In genomic region chr19:44648536-44649370, GRCh38 we compare ENCODE assay signal across 14 cellular contexts. TPM values are rescaled to one million over a fixed set of nuclear protein-coding genes. Genes with fewer than 3 reads are reported as not detected.
DNase-seq lines count a peak whose midpoint lies in the region; ATAC-seq and TF ChIP-seq lines count a peak whose summit lies in the region.
"Had no signal": no experiment of that assay in that cellular context is flagged by ENCODE, and none has a peak within 500 bp of the region (broad histone marks: within the 10 kb centered on the region; RNA-seq: fewer than 3 reads in every experiment).

No MANE protein-coding gene starts in this region.

- H3K4me3 Mint-ChIP-seq in MCF 10A (ENCODE audit: unreplicated experiment): no peak overlapping the region
- no peak overlapping the region for H3K4me3 Mint-ChIP-seq in endodermal cell
- H3K4me3 Mint-ChIP-seq in activated T-cell treated with anti-CD3 and anti-CD28 coated beads, Interleukin-2, amount 50 U/mL, for 72 hours: no peak overlapping the region
- H3K4me3 Mint-ChIP-seq: activated naive CD4-positive, alpha-beta T cell treated with anti-CD3 and anti-CD28 coated beads, Interleukin-2, amount 10 ng/mL, durations not matched to agents 7 days and 5 days; stimulated activated naive CD8-positive, alpha-beta T cell treated with anti-CD3 and anti-CD28 coated beads, Interleukin-15, Interleukin-2, amounts not matched to agents 100 ng/mL and 50 ng/mL, for 24 hours had no signal

- peaks cover 67% of the 10 kb centered on the region for H3K36me3 Mint-ChIP-seq in MCF 10A (ENCODE audit: insufficient read depth, unreplicated experiment)
- H3K36me3 Mint-ChIP-seq in endodermal cell (ENCODE audit: low read depth): peaks cover 58% of the 10 kb centered on the region
- peaks cover 3 to 9% of the 10 kb centered on the region in 2 donors for H3K36me3 Mint-ChIP-seq in activated T-cell treated with anti-CD3 and anti-CD28 coated beads, Interleukin-2, amount 50 U/mL, for 72 hours (ENCODE audit: insufficient read depth in 2 of 2)
- H3K36me3 Mint-ChIP-seq: activated naive CD4-positive, alpha-beta T cell treated with anti-CD3 and anti-CD28 coated beads, Interleukin-2, amount 10 ng/mL, durations not matched to agents 7 days and 5 days had no signal

- no peak overlapping the region for H3K23ac ChIP-seq in mesendoderm (ENCODE audit: low read length)

- intact Hi-C loops in MCF 10A (cut with micrococcal nuclease): no loop called here
- intact Hi-C loops in breast epithelium (cut with DNase I; ENCODE audit: low total_unique reads): no loop called here
- intact Hi-C loops in left lung (cut with DNase I): no loop called here

- H2AK5ac ChIP-seq in mesendoderm (ENCODE audit: low read length): no peak overlapping the region

- H3K79me1 ChIP-seq in mesendoderm (ENCODE audit: low read length): peaks cover 7% of the 10 kb centered on the region

- H2BK15ac ChIP-seq in mesendoderm (replicated peaks; ENCODE audit: low read depth): no peak overlapping the region

- H3K27me3 ChIP-seq in breast epithelium: no peaks in the 10 kb centered on the region
- H3K27me3 ChIP-seq in left lung: no peaks in the 10 kb centered on the region
- no peaks in the 10 kb centered on the region for H3K27me3 ChIP-seq in endodermal cell (ENCODE audit: control insufficient read depth, insufficient read depth, low read length, poor library complexity, severe bottlenecking)
- H3K27me3 ChIP-seq in mesendoderm (ENCODE audit: insufficient read depth, low read length, poor library complexity): no peaks in the 10 kb centered on the region

- no peak overlapping the region for H2BK5ac ChIP-seq in mesendoderm (ENCODE audit: low read length)

- H3K36me3 ChIP-seq in breast epithelium (no peaks in the 10 kb centered on the region), left lung (peaks cover 0 to 74% of the 10 kb centered on the region in 2 donors), endodermal cell (ENCODE audit: control insufficient read depth, insufficient read depth, low read length) (peaks cover 59% of the 10 kb centered on the region), mesendoderm (ENCODE audit: control insufficient read depth, insufficient read depth, low read length) (peaks cover 16% of the 10 kb centered on the region)

- DNase-seq in MCF 10A (ENCODE audit: unreplicated experiment) (peak; percentile 56), breast epithelium (ENCODE audit: low spot score in 2 of 2) (no peak), epidermal melanocyte (ENCODE audit: insufficient read length, low spot score) (peak; percentile 17), left lung (no peak), G401 (ENCODE audit: low spot score) (no peak), endodermal cell (no peak), mesendoderm (no peak)
- DNase-seq in activated T-cell treated with anti-CD3 and anti-CD28 coated beads, Interleukin-2, amount 50 U/mL, for 72 hours: no peak
- DNase-seq: activated naive CD4-positive, alpha-beta T cell treated with anti-CD3 and anti-CD28 coated beads, Interleukin-2, amount 10 ng/mL, durations not matched to agents 7 days and 5 days; NCI-H1417 treated with DMSO at 0.1 percent for 48 hours had no signal

- H3K9ac ChIP-seq in endodermal cell (ENCODE audit: extremely low read depth, low read length, poor library complexity, severe bottlenecking) (no peak overlapping the region), mesendoderm (ENCODE audit: low read length) (no peak overlapping the region)

- H4K8ac ChIP-seq in mesendoderm (ENCODE audit: low read depth, low read length): no peak overlapping the region

- no peak overlapping the region for H3K18ac ChIP-seq in mesendoderm (ENCODE audit: low read length)

- BruUV-seq in MCF 10A (replicated peaks; lab: Mats Ljungman, UMichigan): no TSS peak

- WGBS in endodermal cell (ENCODE audit: insufficient coverage in 1 of 2, insufficient read length in 1 of 2), 2 experiments: 92 to 93% methylated on average over 2 to 4 of the region's 4 CpGs
- 100% methylated on average over 1 of the region's 4 CpGs for WGBS in mesendoderm (ENCODE audit: extremely low coverage, insufficient coverage, low lambda C conversion rate)

- H4K5ac ChIP-seq in mesendoderm (ENCODE audit: low read length): no peak overlapping the region

- peaks cover 8% of the 10 kb centered on the region for H3K79me2 ChIP-seq in mesendoderm (ENCODE audit: control insufficient read depth, insufficient read depth, low read length)

- peak; percentile 7 for ATAC-seq in left lung
- ATAC-seq in activated T-cell treated with anti-CD3 and anti-CD28 coated beads, Interleukin-2, amount 50 U/mL, for 72 hours (replicated peaks in 1 of 2): no peak
- ATAC-seq: activated CD4-positive, CD25-positive, alpha-beta regulatory T cell treated with anti-CD3 and anti-CD28 coated beads, Interleukin-2, amount 50 U/mL, for 24 hours; Panc1 had no signal

- H3K4me1 Mint-ChIP-seq in MCF 10A (ENCODE audit: insufficient read depth, unreplicated experiment): peaks cover 16% of the 10 kb centered on the region
- H3K4me1 Mint-ChIP-seq in endodermal cell: no peaks in the 10 kb centered on the region
- H3K4me1 Mint-ChIP-seq in activated T-cell treated with anti-CD3 and anti-CD28 coated beads, Interleukin-2, amount 50 U/mL, for 72 hours (ENCODE audit: low read depth): no peaks in the 10 kb centered on the region
- H3K4me1 Mint-ChIP-seq: activated naive CD4-positive, alpha-beta T cell treated with anti-CD3 and anti-CD28 coated beads, Interleukin-2, amount 10 ng/mL, durations not matched to agents 7 days and 5 days had no signal

- no peak overlapping the region for H3K4me3 ChIP-seq in breast epithelium
- no peak overlapping the region for H3K4me3 ChIP-seq in left lung
- no peak overlapping the region for H3K4me3 ChIP-seq in endodermal cell (ENCODE audit: low read length)
- H3K4me3 ChIP-seq in mesendoderm (ENCODE audit: low read length): no peak overlapping the region

- H3K56ac ChIP-seq in mesendoderm (ENCODE audit: low read length): no peak overlapping the region

- POLR2A ChIA-PET in MCF 10A (lab: Yijun Ruan, JAX): interaction anchor here (1.0 to 1.3 kb wide), 3 partner anchors 50 to 197 kb away, joined by 3 read pairs; partner anchors contain the start of gene NECTIN2

- no peak overlapping the region for H2BK120ac ChIP-seq in mesendoderm (ENCODE audit: low read depth, low read length)

- H3K27me3 Mint-ChIP-seq in MCF 10A (ENCODE audit: insufficient read depth, unreplicated experiment) (no peaks in the 10 kb centered on the region), endodermal cell (ENCODE audit: insufficient read depth) (no peaks in the 10 kb centered on the region)
- no peaks in the 10 kb centered on the region for H3K27me3 Mint-ChIP-seq in activated T-cell treated with anti-CD3 and anti-CD28 coated beads, Interleukin-2, amount 50 U/mL, for 72 hours (ENCODE audit: low read depth)

- no peak for TF ChIP-seq CTCF in MCF 10A (IDR thresholded peaks at IDR 0.05; ENCODE audit: unreplicated experiment)
- TF ChIP-seq CTCF in breast epithelium (IDR thresholded peaks at IDR 0.05): no peak
- no peak for TF ChIP-seq CTCF in left lung (IDR thresholded peaks at IDR 0.05)
- TF ChIP-seq CTCF in endodermal cell (conservative IDR thresholded peaks at IDR 0.05): no peak

- no peak overlapping the region for H3K4ac ChIP-seq in mesendoderm (ENCODE audit: low read depth, low read length)

- H3K9me3 Mint-ChIP-seq in MCF 10A (ENCODE audit: unreplicated experiment) (no peaks in the 10 kb centered on the region), endodermal cell (no peaks in the 10 kb centered on the region)
- H3K9me3 Mint-ChIP-seq in activated T-cell treated with anti-CD3 and anti-CD28 coated beads, Interleukin-2, amount 50 U/mL, for 72 hours: no peaks in the 10 kb centered on the region
- H3K9me3 Mint-ChIP-seq: activated naive CD4-positive, alpha-beta T cell treated with anti-CD3 and anti-CD28 coated beads, Interleukin-2, amount 10 ng/mL, durations not matched to agents 7 days and 5 days; stimulated activated naive CD8-positive, alpha-beta T cell treated with anti-CD3 and anti-CD28 coated beads, Interleukin-15, Interleukin-2, amounts not matched to agents 100 ng/mL and 50 ng/mL, for 24 hours had no signal

- TF ChIP-seq POLR2A in breast epithelium (IDR thresholded peaks at IDR 0.05): no peak

- H3K4me1 ChIP-seq in breast epithelium: no peaks in the 10 kb centered on the region
- H3K4me1 ChIP-seq in left lung: peaks cover 11 to 40% of the 10 kb centered on the region in 2 donors
- no peaks in the 10 kb centered on the region for H3K4me1 ChIP-seq in endodermal cell (ENCODE audit: control insufficient read depth, insufficient read depth, low read length)
- H3K4me1 ChIP-seq in mesendoderm (ENCODE audit: control insufficient read depth, low read depth, low read length): no peaks in the 10 kb centered on the region

- in situ Hi-C loops in G401 (cut with HindIII; ENCODE audit: low sequenced_read_pairs): no loop called here

- CTCF ChIA-PET in MCF 10A (lab: Yijun Ruan, JAX): interaction anchor here (0.6 to 2.5 kb wide), 8 partner anchors 8 to 123 kb away, joined by 3 to 23 read pairs (median 4); no protein-coding TSS in a partner anchor

- H3K27ac Mint-ChIP-seq in MCF 10A (ENCODE audit: low read depth, unreplicated experiment) (no peak overlapping the region), endodermal cell (no peak overlapping the region)
- no peak overlapping the region for H3K27ac Mint-ChIP-seq in activated T-cell treated with anti-CD3 and anti-CD28 coated beads, Interleukin-2, amount 50 U/mL, for 72 hours
- H3K27ac Mint-ChIP-seq: activated naive CD4-positive, alpha-beta T cell treated with anti-CD3 and anti-CD28 coated beads, Interleukin-2, amount 10 ng/mL, durations not matched to agents 7 days and 5 days; stimulated activated naive CD8-positive, alpha-beta T cell treated with anti-CD3 and anti-CD28 coated beads, Interleukin-15, Interleukin-2, amounts not matched to agents 100 ng/mL and 50 ng/mL, for 24 hours had no signal

- H3K9me3 ChIP-seq in breast epithelium: no peaks in the 10 kb centered on the region
- no peaks in the 10 kb centered on the region for H3K9me3 ChIP-seq in left lung
- H3K9me3 ChIP-seq in endodermal cell (ENCODE audit: control insufficient read depth, low read length): no peaks in the 10 kb centered on the region

- no peak overlapping the region for H3K4me2 ChIP-seq in mesendoderm (ENCODE audit: low read length)

- H3K27ac ChIP-seq in breast epithelium (peak overlapping the region in 1 of 2 donors; percentile 21), left lung (peak overlapping the region in 1 of 2 donors; percentile 41), endodermal cell (ENCODE audit: low read depth, low read length) (no peak overlapping the region), mesendoderm (ENCODE audit: low read depth, low read length) (no peak overlapping the region)

RNA-seq across cellular contexts. Expression of gene PVR, which starts 5.0 kb away (rescaled TPM):
- 140 and 141 TPM in 2 replicates for total RNA-seq in MCF 10A (2022)
- total RNA-seq in breast epithelium: 10 to 100 TPM in 2 of 3 donors, 1 to 10 TPM in 1; 8.5 to 30.2 (median 22.0) TPM
- 10 to 100 TPM; 46.3 to 67.9 TPM for total RNA-seq in left lung
- 36.7 and 43.1 TPM in 2 replicates for total RNA-seq in G401 (2014; rRNA removed; shearing (Covaris generic))
- total RNA-seq in endodermal cell: 10 to 100 TPM; 21.2 to 31.6 TPM
- polyA plus RNA-seq in endodermal cell (2013, experiment 1 of 2): 18.2 TPM
- 17.4 TPM for polyA plus RNA-seq in endodermal cell (2013, experiment 2 of 2)
- total RNA-seq in activated T-cell treated with anti-CD3 and anti-CD28 coated beads, Interleukin-2, amount 50 U/mL, for 72 hours: 10 to 100 TPM; 13.9 to 17.5 TPM
- 14.9 TPM for polyA plus RNA-seq in mesendoderm (2013, experiment 1 of 2)
- polyA plus RNA-seq in mesendoderm (2013, experiment 2 of 2): 14.7 TPM

RNA-seq across cellular contexts. Expression of gene CEACAM19, which starts 22.5 kb away (rescaled TPM):
- 13.2 and 25.6 TPM in 2 replicates for total RNA-seq in MCF 10A (2022)
- total RNA-seq in breast epithelium: 1 to 10 TPM in 2 of 3 donors, under 1 TPM in 1; 0.96 to 5.3 (median 4.9) TPM
- total RNA-seq in left lung: 1 to 10 TPM; 4.1 to 5.4 TPM
- total RNA-seq in G401 (2014; rRNA removed; shearing (Covaris generic)): 0.78 TPM in 1 of 2 replicates, not detected in the other
- total RNA-seq in endodermal cell: 1 to 10 TPM; 2.2 to 2.8 TPM
- 2.3 TPM for polyA plus RNA-seq in endodermal cell (2013, experiment 1 of 2)
- polyA plus RNA-seq in endodermal cell (2013, experiment 2 of 2): 2.2 TPM
- 1 to 10 TPM; 3.0 to 4.3 TPM for total RNA-seq in activated T-cell treated with anti-CD3 and anti-CD28 coated beads, Interleukin-2, amount 50 U/mL, for 72 hours
- 0.53 TPM for polyA plus RNA-seq in mesendoderm (2013, experiment 1 of 2)
- polyA plus RNA-seq in mesendoderm (2013, experiment 2 of 2): 0.60 TPM
- total RNA-seq: A172 had no signal

RNA-seq across cellular contexts. Expression of gene IGSF23, which starts 35.4 kb away (rescaled TPM):
- total RNA-seq in MCF 10A (2022): not detected in 2 replicates
- not detected for total RNA-seq in breast epithelium
- not detected for total RNA-seq in left lung
- total RNA-seq in G401 (2014; rRNA removed; shearing (Covaris generic)): not detected in 2 replicates
- total RNA-seq in endodermal cell: not detected
- not detected for polyA plus RNA-seq in endodermal cell (2013, experiment 1 of 2)
- polyA plus RNA-seq in endodermal cell (2013, experiment 2 of 2): not detected
- not detected for total RNA-seq in activated T-cell treated with anti-CD3 and anti-CD28 coated beads, Interleukin-2, amount 50 U/mL, for 72 hours
- polyA plus RNA-seq in mesendoderm (2013, experiment 1 of 2): not detected
- polyA plus RNA-seq in mesendoderm (2013, experiment 2 of 2): not detected
- total RNA-seq: A172 had no signal

RNA-seq across cellular contexts. Expression of gene CEACAM16, which starts 50.2 kb away (rescaled TPM):
- not detected in 2 replicates for total RNA-seq in MCF 10A (2022)
- not detected for total RNA-seq in breast epithelium
- under 1 TPM in 1 of 2 donors, not detected in 1; 0.20 TPM for total RNA-seq in left lung
- total RNA-seq in G401 (2014; rRNA removed; shearing (Covaris generic)): not detected in 2 replicates
- not detected for total RNA-seq in endodermal cell
- polyA plus RNA-seq in endodermal cell (2013, experiment 1 of 2): not detected
- polyA plus RNA-seq in endodermal cell (2013, experiment 2 of 2): not detected
- not detected for total RNA-seq in activated T-cell treated with anti-CD3 and anti-CD28 coated beads, Interleukin-2, amount 50 U/mL, for 72 hours
- polyA plus RNA-seq in mesendoderm (2013, experiment 1 of 2): not detected
- polyA plus RNA-seq in mesendoderm (2013, experiment 2 of 2): not detected
- total RNA-seq: A172 had no signal

Comparison
In these comparisons a context has a peak if more than half of its experiments do, and no peak if none do; other contexts are left out.
1. DNase-seq: peak in MCF 10A (single experiment) and epidermal melanocyte (single experiment); none in breast epithelium (0 of 2), left lung (0 of 2), G401 (single experiment), endodermal cell (single experiment), activated T-cell treated with anti-CD3 and anti-CD28 coated beads, Interleukin-2, amount 50 U/mL, for 72 hours (0 of 2) and mesendoderm (single experiment).